1 cellular context compared by ENCODE assay signal in genomic region chr12:52249511-52250047, GRCh38.
TF ChIP-seq lines count a peak whose summit lies in the region.

No MANE protein-coding gene starts in this region.

TF ChIP-seq in GM23338, 12 proteins besides CTCF, POLR2A, EP300 and RAD21:
- TF ChIP-seq, protein P1, sequence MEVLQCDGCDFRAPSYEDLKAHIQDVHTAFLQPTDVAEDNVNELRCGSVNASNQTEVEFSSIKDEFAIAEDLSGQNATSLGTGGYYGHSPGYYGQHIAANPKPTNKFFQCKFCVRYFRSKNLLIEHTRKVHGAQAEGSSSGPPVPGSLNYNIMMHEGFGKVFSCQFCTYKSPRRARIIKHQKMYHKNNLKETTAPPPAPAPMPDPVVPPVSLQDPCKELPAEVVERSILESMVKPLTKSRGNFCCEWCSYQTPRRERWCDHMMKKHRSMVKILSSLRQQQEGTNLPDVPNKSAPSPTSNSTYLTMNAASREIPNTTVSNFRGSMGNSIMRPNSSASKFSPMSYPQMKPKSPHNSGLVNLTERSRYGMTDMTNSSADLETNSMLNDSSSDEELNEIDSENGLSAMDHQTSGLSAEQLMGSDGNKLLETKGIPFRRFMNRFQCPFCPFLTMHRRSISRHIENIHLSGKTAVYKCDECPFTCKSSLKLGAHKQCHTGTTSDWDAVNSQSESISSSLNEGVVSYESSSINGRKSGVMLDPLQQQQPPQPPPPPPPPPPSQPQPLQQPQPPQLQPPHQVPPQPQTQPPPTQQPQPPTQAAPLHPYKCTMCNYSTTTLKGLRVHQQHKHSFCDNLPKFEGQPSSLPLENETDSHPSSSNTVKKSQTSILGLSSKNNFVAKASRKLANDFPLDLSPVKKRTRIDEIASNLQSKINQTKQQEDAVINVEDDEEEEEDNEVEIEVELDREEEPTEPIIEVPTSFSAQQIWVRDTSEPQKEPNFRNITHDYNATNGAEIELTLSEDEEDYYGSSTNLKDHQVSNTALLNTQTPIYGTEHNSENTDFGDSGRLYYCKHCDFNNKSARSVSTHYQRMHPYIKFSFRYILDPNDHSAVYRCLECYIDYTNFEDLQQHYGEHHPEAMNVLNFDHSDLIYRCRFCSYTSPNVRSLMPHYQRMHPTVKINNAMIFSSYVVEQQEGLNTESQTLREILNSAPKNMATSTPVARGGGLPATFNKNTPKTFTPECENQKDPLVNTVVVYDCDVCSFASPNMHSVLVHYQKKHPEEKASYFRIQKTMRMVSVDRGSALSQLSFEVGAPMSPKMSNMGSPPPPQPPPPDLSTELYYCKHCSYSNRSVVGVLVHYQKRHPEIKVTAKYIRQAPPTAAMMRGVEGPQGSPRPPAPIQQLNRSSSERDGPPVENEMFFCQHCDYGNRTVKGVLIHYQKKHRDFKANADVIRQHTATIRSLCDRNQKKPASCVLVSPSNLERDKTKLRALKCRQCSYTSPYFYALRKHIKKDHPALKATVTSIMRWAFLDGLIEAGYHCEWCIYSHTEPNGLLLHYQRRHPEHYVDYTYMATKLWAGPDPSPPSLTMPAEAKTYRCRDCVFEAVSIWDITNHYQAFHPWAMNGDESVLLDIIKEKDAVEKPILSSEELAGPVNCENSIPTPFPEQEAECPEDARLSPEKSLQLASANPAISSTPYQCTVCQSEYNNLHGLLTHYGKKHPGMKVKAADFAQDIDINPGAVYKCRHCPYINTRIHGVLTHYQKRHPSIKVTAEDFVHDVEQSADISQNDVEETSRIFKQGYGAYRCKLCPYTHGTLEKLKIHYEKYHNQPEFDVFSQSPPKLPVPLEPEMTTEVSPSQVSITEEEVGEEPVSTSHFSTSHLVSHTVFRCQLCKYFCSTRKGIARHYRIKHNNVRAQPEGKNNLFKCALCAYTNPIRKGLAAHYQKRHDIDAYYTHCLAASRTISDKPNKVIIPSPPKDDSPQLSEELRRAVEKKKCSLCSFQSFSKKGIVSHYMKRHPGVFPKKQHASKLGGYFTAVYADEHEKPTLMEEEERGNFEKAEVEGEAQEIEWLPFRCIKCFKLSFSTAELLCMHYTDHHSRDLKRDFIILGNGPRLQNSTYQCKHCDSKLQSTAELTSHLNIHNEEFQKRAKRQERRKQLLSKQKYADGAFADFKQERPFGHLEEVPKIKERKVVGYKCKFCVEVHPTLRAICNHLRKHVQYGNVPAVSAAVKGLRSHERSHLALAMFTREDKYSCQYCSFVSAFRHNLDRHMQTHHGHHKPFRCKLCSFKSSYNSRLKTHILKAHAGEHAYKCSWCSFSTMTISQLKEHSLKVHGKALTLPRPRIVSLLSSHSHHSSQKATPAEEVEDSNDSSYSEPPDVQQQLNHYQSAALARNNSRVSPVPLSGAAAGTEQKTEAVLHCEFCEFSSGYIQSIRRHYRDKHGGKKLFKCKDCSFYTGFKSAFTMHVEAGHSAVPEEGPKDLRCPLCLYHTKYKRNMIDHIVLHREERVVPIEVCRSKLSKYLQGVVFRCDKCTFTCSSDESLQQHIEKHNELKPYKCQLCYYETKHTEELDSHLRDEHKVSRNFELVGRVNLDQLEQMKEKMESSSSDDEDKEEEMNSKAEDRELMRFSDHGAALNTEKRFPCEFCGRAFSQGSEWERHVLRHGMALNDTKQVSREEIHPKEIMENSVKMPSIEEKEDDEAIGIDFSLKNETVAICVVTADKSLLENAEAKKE (CRISPR knock-in tag; IDR thresholded peaks at IDR 0.05), result no peak
- TF ChIP-seq, protein P2, sequence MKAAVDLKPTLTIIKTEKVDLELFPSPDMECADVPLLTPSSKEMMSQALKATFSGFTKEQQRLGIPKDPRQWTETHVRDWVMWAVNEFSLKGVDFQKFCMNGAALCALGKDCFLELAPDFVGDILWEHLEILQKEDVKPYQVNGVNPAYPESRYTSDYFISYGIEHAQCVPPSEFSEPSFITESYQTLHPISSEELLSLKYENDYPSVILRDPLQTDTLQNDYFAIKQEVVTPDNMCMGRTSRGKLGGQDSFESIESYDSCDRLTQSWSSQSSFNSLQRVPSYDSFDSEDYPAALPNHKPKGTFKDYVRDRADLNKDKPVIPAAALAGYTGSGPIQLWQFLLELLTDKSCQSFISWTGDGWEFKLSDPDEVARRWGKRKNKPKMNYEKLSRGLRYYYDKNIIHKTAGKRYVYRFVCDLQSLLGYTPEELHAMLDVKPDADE (IDR thresholded peaks at IDR 0.05), result no peak
- TF ChIP-seq EZH2 (IDR thresholded peaks at IDR 0.05; ENCODE audit: low read depth, unreplicated experiment) (no peak), STAT1 (IDR thresholded peaks at IDR 0.05; ENCODE audit: unreplicated experiment) (no peak), CREB1 (CRISPR knock-in tag; IDR thresholded peaks at IDR 0.05; ENCODE audit: low read depth) (no peak), JUNB (IDR thresholded peaks at IDR 0.05; ENCODE audit: unreplicated experiment) (no peak), NANOG (IDR thresholded peaks at IDR 0.05; ENCODE audit: borderline replicate concordance) (no peak), EZH2phosphoT487 (IDR thresholded peaks at IDR 0.05; ENCODE audit: unreplicated experiment) (no peak), ZNF114 (CRISPR knock-in tag; IDR thresholded peaks at IDR 0.05) (no peak), POLR2AphosphoS5 (IDR thresholded peaks at IDR 0.05; ENCODE audit: low read depth) (no peak), REST (IDR thresholded peaks at IDR 0.05; ENCODE audit: unreplicated experiment) (no peak), ZNF331 (CRISPR knock-in tag; IDR thresholded peaks at IDR 0.05; ENCODE audit: low read depth) (no peak)
